Comparison of ENCODE assay signal across 8 cellular contexts in genomic region chr22:42091446-42091764, GRCh38. TPM values are rescaled to one million over a fixed set of nuclear protein-coding genes. Genes with fewer than 3 reads are reported as not detected.
A peak's percentile ranks its signal among the peaks of the same experiment; 100 is the strongest.
DNase-seq lines count a peak whose midpoint lies in the region; ATAC-seq and TF ChIP-seq lines count a peak whose summit lies in the region.

No MANE protein-coding gene starts in this region.

- no peak for TF ChIP-seq CTCF in MCF 10A (IDR thresholded peaks at IDR 0.05; ENCODE audit: unreplicated experiment)
- no peak for TF ChIP-seq CTCF in mesothelial cell of epicardium (IDR thresholded peaks at IDR 0.05; ENCODE audit: unreplicated experiment)

- H3K27ac Mint-ChIP-seq in stimulated activated naive CD8-positive, alpha-beta T cell treated with anti-CD3 and anti-CD28 coated beads, Interleukin-15, Interleukin-2, amounts not matched to agents 100 ng/mL and 50 ng/mL, for 24 hours: peak overlapping the region; percentile 83
- peak overlapping the region; percentile 99 for H3K27ac Mint-ChIP-seq in MCF 10A (ENCODE audit: low read depth, unreplicated experiment)
- peak overlapping the region; percentile 99 for H3K27ac Mint-ChIP-seq in mesothelial cell of epicardium

- CTCF ChIA-PET in MCF 10A (lab: Yijun Ruan, JAX): interaction anchor here (0.6 to 2.6 kb wide), 37 partner anchors 10 to 829 kb away, joined by 3 to 15 read pairs (median 4); no protein-coding TSS in a partner anchor

- POLR2A ChIA-PET in MCF 10A (lab: Yijun Ruan, JAX): interaction anchor here (0.6 to 4.3 kb wide), 17 partner anchors 9 to 546 kb away, joined by 3 to 142 read pairs (median 4); partner anchors contain the start of genes NAGA, SMDT1 and SREBF2

- intact Hi-C loops in MCF 10A (cut with micrococcal nuclease): loop anchor here (1.0 to 5.0 kb wide), 4 partner anchors 125 to 382 kb away; no protein-coding TSS in a partner anchor

- no peaks in the 10 kb centered on the region for H3K27me3 Mint-ChIP-seq in stimulated activated naive CD8-positive, alpha-beta T cell treated with anti-CD3 and anti-CD28 coated beads, Interleukin-15, Interleukin-2, amounts not matched to agents 100 ng/mL and 50 ng/mL, for 24 hours
- H3K27me3 Mint-ChIP-seq in MCF 10A (ENCODE audit: insufficient read depth, unreplicated experiment) (no peaks in the 10 kb centered on the region), mesothelial cell of epicardium (ENCODE audit: low read depth) (no peaks in the 10 kb centered on the region)

- no peaks in the 10 kb centered on the region for H3K9me3 Mint-ChIP-seq in stimulated activated naive CD8-positive, alpha-beta T cell treated with anti-CD3 and anti-CD28 coated beads, Interleukin-15, Interleukin-2, amounts not matched to agents 100 ng/mL and 50 ng/mL, for 24 hours
- H3K9me3 Mint-ChIP-seq in MCF 10A (ENCODE audit: unreplicated experiment) (no peaks in the 10 kb centered on the region), mesothelial cell of epicardium (no peaks in the 10 kb centered on the region)

- BruUV-seq in MCF 10A (replicated peaks; lab: Mats Ljungman, UMichigan): no TSS peak

- ATAC-seq in stimulated activated naive CD8-positive, alpha-beta T cell treated with anti-CD3 and anti-CD28 coated beads, Interleukin-15, Interleukin-2, amounts not matched to agents 100 U/mL and 50 U/mL, for 24 hours: no peak

- DNase-seq in stimulated activated naive CD8-positive, alpha-beta T cell treated with anti-CD3 and anti-CD28 coated beads, Interleukin-15, Interleukin-2, amounts not matched to agents 100 U/mL and 50 U/mL, for 24 hours: no peak
- DNase-seq in MCF 10A (ENCODE audit: unreplicated experiment) (no peak), mesothelial cell of epicardium (ENCODE audit: low spot score in 2 of 2, unreplicated experiment in 2 of 2) (no peak), NK-92 (lab: John Stamatoyannopoulos, UW; ENCODE audit: unreplicated experiment) (no peak), dedifferentiated amniotic fluid mesenchymal stem cell (ENCODE audit: extremely low spot score) (no peak), NCI-H446 treated with DMSO at 0.1 percent for 48 hours (lab: John Stamatoyannopoulos, UW) (no peak), NCI-H774 (lab: John Stamatoyannopoulos, UW) (no peak)

- H3K4me1 Mint-ChIP-seq in stimulated activated naive CD8-positive, alpha-beta T cell treated with anti-CD3 and anti-CD28 coated beads, Interleukin-15, Interleukin-2, amounts not matched to agents 100 ng/mL and 50 ng/mL, for 24 hours (ENCODE audit: low read depth): peaks cover 25% of the 10 kb centered on the region
- H3K4me1 Mint-ChIP-seq in MCF 10A (ENCODE audit: insufficient read depth, unreplicated experiment): peaks cover 10% of the 10 kb centered on the region
- peaks cover 18% of the 10 kb centered on the region for H3K4me1 Mint-ChIP-seq in mesothelial cell of epicardium

- H3K4me3 Mint-ChIP-seq in stimulated activated naive CD8-positive, alpha-beta T cell treated with anti-CD3 and anti-CD28 coated beads, Interleukin-15, Interleukin-2, amounts not matched to agents 100 ng/mL and 50 ng/mL, for 24 hours: peak overlapping the region; percentile 98
- H3K4me3 Mint-ChIP-seq in MCF 10A (ENCODE audit: unreplicated experiment): peak overlapping the region; percentile 96
- H3K4me3 Mint-ChIP-seq in mesothelial cell of epicardium: peak overlapping the region; percentile 98

- H3K36me3 Mint-ChIP-seq in stimulated activated naive CD8-positive, alpha-beta T cell treated with anti-CD3 and anti-CD28 coated beads, Interleukin-15, Interleukin-2, amounts not matched to agents 100 ng/mL and 50 ng/mL, for 24 hours (ENCODE audit: low read depth): peaks cover 29% of the 10 kb centered on the region
- H3K36me3 Mint-ChIP-seq in MCF 10A (ENCODE audit: insufficient read depth, unreplicated experiment): peaks cover 36% of the 10 kb centered on the region
- H3K36me3 Mint-ChIP-seq in mesothelial cell of epicardium: peaks cover 28% of the 10 kb centered on the region

RNA-seq across cellular contexts. Expression of gene NDUFA6, which starts 0.8 kb away (rescaled TPM):
- 74.9 and 80.4 TPM in 2 replicates for total RNA-seq in MCF 10A (2022)
- total RNA-seq in mesothelial cell of epicardium: 52.6 to 54.2 TPM (median 53.4 TPM) in 3 replicates

RNA-seq across cellular contexts. Expression of gene SMDT1, which starts 11.9 kb away (rescaled TPM):
- total RNA-seq in MCF 10A (2022) (76.9 and 96.7 TPM in 2 replicates), mesothelial cell of epicardium (71.0 to 87.4 TPM (median 78.9 TPM) in 3 replicates)

RNA-seq across cellular contexts. Expression of gene PHETA2, which starts 17.4 kb away (rescaled TPM):
- total RNA-seq in MCF 10A (2022) (0.27 TPM in 1 of 2 replicates, not detected in the other), mesothelial cell of epicardium (7.8 to 8.3 TPM (median 8.1 TPM) in 3 replicates)

RNA-seq across cellular contexts. Expression of gene NAGA, which starts 20.8 kb away (rescaled TPM):
- total RNA-seq in MCF 10A (2022) (8.0 and 9.1 TPM in 2 replicates), mesothelial cell of epicardium (19.4 to 20.7 TPM (median 19.5 TPM) in 3 replicates)

RNA-seq across cellular contexts. Expression of gene CYP2D6, which starts 39.2 kb away (rescaled TPM):
- total RNA-seq in MCF 10A (2022) (2.0 and 3.5 TPM in 2 replicates), mesothelial cell of epicardium (6.3 to 7.2 TPM (median 6.4 TPM) in 3 replicates)
